In genomic region chr5:6287136-6287535, GRCh38 we compare ENCODE assay signal across 24 cellular contexts.
"Had no signal": no experiment of that assay in that cellular context is flagged by ENCODE, and none has a peak within 500 bp of the region (broad histone marks: within the 10 kb centered on the region; RNA-seq: fewer than 3 reads in every experiment).

No MANE protein-coding gene starts in this region.

- DNase-seq: effector memory CD8-positive, alpha-beta T cell; esophagus squamous epithelium; foreskin fibroblast; hippocampal formation; kidney glomerular epithelial cell; mammary epithelial cell; naive thymus-derived CD4-positive, alpha-beta T cell; nephron progenitor cell; psoas muscle; sigmoid colon; stimulated activated CD4-positive, alpha-beta T cell treated with anti-CD3 and anti-CD28 coated beads, Interleukin-2, amount 100 ng/mL, for 24 hours; stimulated activated CD4-positive, alpha-beta T cell treated with anti-CD3 and anti-CD28 coated beads, Interleukin-4, amount 100 ng/mL, for 4 hours; stimulated activated naive B cell treated with anti-CD40 and anti-IgM and Interleukin-4, amounts not matched to agents 10 μg/mL and 1 μg/mL and 100 μg/mL, for 72 hours; stomach; substantia nigra; transverse colon had no signal

- H3K4me1 ChIP-seq: esophagus squamous epithelium, gastroesophageal sphincter, parathyroid adenoma, psoas muscle, right atrium auricular region, sigmoid colon, stomach, transverse colon had no signal

- H3K4me3 ChIP-seq: esophagus squamous epithelium, gastroesophageal sphincter, psoas muscle, right atrium auricular region, sigmoid colon, skin epidermis, stomach, thoracic aorta, transverse colon had no signal

- H3K27me3 ChIP-seq: esophagus squamous epithelium, gastroesophageal sphincter, right atrium auricular region, sigmoid colon, stomach, transverse colon had no signal

- H3K36me3 ChIP-seq: esophagus squamous epithelium, gastroesophageal sphincter, right atrium auricular region, sigmoid colon, stomach, thoracic aorta, transverse colon had no signal

- H3K27ac ChIP-seq: esophagus squamous epithelium, gastroesophageal sphincter, parathyroid adenoma, psoas muscle, right atrium auricular region, sigmoid colon, skin epidermis, stomach, thoracic aorta, transverse colon had no signal

- FAIRE-seq: colon, islet of Langerhans had no signal

- ATAC-seq: effector memory CD8-positive, alpha-beta T cell; gastroesophageal sphincter; left lobe of liver; naive thymus-derived CD4-positive, alpha-beta T cell; psoas muscle; stimulated activated naive B cell treated with anti-CD40 and anti-IgM and Interleukin-4, amounts not matched to agents 10 μg/mL and 1 μg/mL and 100 μg/mL, for 72 hours had no signal

- H3K79me2 ChIP-seq: parathyroid adenoma had no signal

- H2AFZ ChIP-seq: parathyroid adenoma had no signal

- H3K9me3 ChIP-seq: esophagus squamous epithelium, right atrium auricular region, sigmoid colon, thoracic aorta, transverse colon had no signal

- H3K9ac ChIP-seq: parathyroid adenoma had no signal
